14 cellular contexts compared by ENCODE assay signal in genomic region chr1:53942149-53942957, GRCh38. TPM values are rescaled to one million over a fixed set of nuclear protein-coding genes. Genes with fewer than 3 reads are reported as not detected.
A peak's percentile ranks its signal among the peaks of the same experiment; 100 is the strongest.
DNase-seq lines count a peak whose midpoint lies in the region; ATAC-seq and TF ChIP-seq lines count a peak whose summit lies in the region.
"Had no signal": no experiment of that assay in that cellular context is flagged by ENCODE, and none has a peak within 500 bp of the region (broad histone marks: within the 10 kb centered on the region; RNA-seq: fewer than 3 reads in every experiment).

No MANE protein-coding gene starts in this region.

- no peak overlapping the region for H3K27ac ChIP-seq in mammary epithelial cell (ENCODE audit: insufficient read depth, low read depth, low read length)
- H3K27ac ChIP-seq in breast epithelium, result no peak overlapping the region
- peak overlapping the region; percentile 82 for H3K27ac ChIP-seq in PC-9
- H3K27ac ChIP-seq in MM.1S (ENCODE audit: low read length), result no peak overlapping the region
- H3K27ac ChIP-seq: SJCRH30 had no signal

- H3K4me1 Mint-ChIP-seq in stimulated activated memory B cell treated with anti-CD40 and anti-IgM and Interleukin-4, amounts not matched to agents 10 μg/mL and 1 μg/mL and 100 μg/mL, for 72 hours, result peaks cover 44% of the 10 kb centered on the region

- peaks cover 20% of the 10 kb centered on the region for H3K36me3 Mint-ChIP-seq in stimulated activated memory B cell treated with anti-CD40 and anti-IgM and Interleukin-4, amounts not matched to agents 10 μg/mL and 1 μg/mL and 100 μg/mL, for 72 hours

- CTCF ChIA-PET in mammary epithelial cell (lab: Charles Lee; ENCODE audit: low non-redundant PET), result no interaction called here
- CTCF ChIA-PET in PC-9 (lab: Charles Lee), result interaction anchor here (1.1 kb wide), 1 partner anchor 49 kb away, joined by 3 read pairs; no protein-coding TSS in a partner anchor

- WGBS in mammary epithelial cell (ENCODE audit: low coverage, missing lambda C conversion rate), result 93% methylated on average over 7 of the region's 7 CpGs

- no peaks in the 10 kb centered on the region for H4K20me1 ChIP-seq in mammary epithelial cell (ENCODE audit: insufficient read depth, low read length)
- H4K20me1 ChIP-seq in PC-9 (ENCODE audit: insufficient read depth), result no peaks in the 10 kb centered on the region
- H4K20me1 ChIP-seq in MM.1S (ENCODE audit: insufficient read depth, low read length), result no peaks in the 10 kb centered on the region

- H3K4me2 ChIP-seq in mammary epithelial cell (ENCODE audit: insufficient read depth, low read depth, low read length) (no peak overlapping the region), PC-9 (peak overlapping the region; percentile 96), MM.1S (ENCODE audit: low read depth, low read length) (no peak overlapping the region)

- POLR2A ChIA-PET in PC-9 (lab: Charles Lee; ENCODE audit: unreplicated experiment), result interaction anchor here (0.5 to 0.6 kb wide), 6 partner anchors 32 to 477 kb away, joined by 3 to 4 read pairs (median 3); partner anchors contain the start of gene YIPF1

- H3K9me2 ChIP-seq in PC-9 (ENCODE audit: insufficient read depth) (no peaks in the 10 kb centered on the region), MM.1S (replicated peaks; ENCODE audit: insufficient read depth, low read length) (no peaks in the 10 kb centered on the region)

- H3K4me3 ChIP-seq in mammary epithelial cell (replicated peaks in 1 of 3; ENCODE audit: insufficient read depth in 1 of 3, low read depth in 2 of 3, low read length in 3 of 3), result no peak overlapping the region
- no peak overlapping the region for H3K4me3 ChIP-seq in breast epithelium
- no peak overlapping the region for H3K4me3 ChIP-seq in PC-9
- no peak overlapping the region for H3K4me3 ChIP-seq in choroid plexus epithelial cell (ENCODE audit: low read depth, low read length)
- H3K4me3 ChIP-seq in MM.1S (ENCODE audit: low read length), result no peak overlapping the region
- H3K4me3 ChIP-seq: lung, SJCRH30 had no signal

- H3K4me3 Mint-ChIP-seq in stimulated activated memory B cell treated with anti-CD40 and anti-IgM and Interleukin-4, amounts not matched to agents 10 μg/mL and 1 μg/mL and 100 μg/mL, for 72 hours, result no peak overlapping the region

- TF ChIP-seq POLR2A in breast epithelium (IDR thresholded peaks at IDR 0.05), result no peak

- dilution Hi-C loops in mammary epithelial cell (cut with HindIII; ENCODE audit: low sequenced_read_pairs), result no loop called here

- H2AFZ ChIP-seq in mammary epithelial cell (ENCODE audit: low read depth, low read length), result no peak overlapping the region
- H2AFZ ChIP-seq in PC-9, result no peak overlapping the region
- no peak overlapping the region for H2AFZ ChIP-seq in MM.1S (ENCODE audit: low read length)

- H3K9ac ChIP-seq in mammary epithelial cell (ENCODE audit: insufficient read depth, low read length) (no peak overlapping the region), MM.1S (ENCODE audit: low read length) (no peak overlapping the region)

- no TSS peak for BruUV-seq in mammary epithelial cell (replicated peaks; lab: Mats Ljungman, UMichigan)
- BruUV-seq in PC-9 (replicated peaks; lab: Mats Ljungman, UMichigan), result no TSS peak

- DNase-seq in mammary epithelial cell, result peak; percentile 58
- no peak for DNase-seq in breast epithelium (ENCODE audit: low spot score in 2 of 2)
- peak in 1 of 2 experiments; percentile 98 for DNase-seq in PC-9
- peak; percentile 30 for DNase-seq in choroid plexus epithelial cell (ENCODE audit: low read depth)
- no peak for DNase-seq in MM.1S
- DNase-seq in anterior cingulate cortex (lab: John Stamatoyannopoulos, UW), result no peak
- DNase-seq: activated CD4-positive, alpha-beta T cell treated with anti-CD3 and anti-CD28 coated beads, Interleukin-2, amount 50 U/mL, for 4 hours; naive thymus-derived CD8-positive, alpha-beta T cell; NCI-H1694; SJCRH30; T1000 had no signal

- TF ChIP-seq CTCF in mammary epithelial cell (conservative IDR thresholded peaks at IDR 0.05 in 1 of 2, IDR thresholded peaks at IDR 0.05 in 1 of 2; ENCODE audit: extremely low read depth in 1 of 2, insufficient read depth in 1 of 2, low read depth in 1 of 2, low read length in 2 of 2), result no peak
- TF ChIP-seq CTCF in breast epithelium (IDR thresholded peaks at IDR 0.05), result no peak
- TF ChIP-seq CTCF in PC-9 (conservative IDR thresholded peaks at IDR 0.05), result no peak
- TF ChIP-seq CTCF in choroid plexus epithelial cell (conservative IDR thresholded peaks at IDR 0.05; ENCODE audit: low read depth, low read length), result no peak
- no peak for TF ChIP-seq CTCF in MM.1S (IDR thresholded peaks at IDR 0.05; ENCODE audit: low read length)

- no peak for ATAC-seq in stimulated activated memory B cell treated with anti-CD40 and anti-IgM and Interleukin-4, amounts not matched to agents 10 μg/mL and 1 μg/mL and 100 μg/mL, for 72 hours
- ATAC-seq: naive thymus-derived CD8-positive, alpha-beta T cell had no signal

- H3K27me3 ChIP-seq in mammary epithelial cell (ENCODE audit: insufficient read depth, low read length), result no peaks in the 10 kb centered on the region
- no peaks in the 10 kb centered on the region for H3K27me3 ChIP-seq in breast epithelium
- H3K27me3 ChIP-seq in PC-9 (ENCODE audit: insufficient read depth, low read depth), result no peaks in the 10 kb centered on the region
- no peaks in the 10 kb centered on the region for H3K27me3 ChIP-seq in MM.1S (replicated peaks; ENCODE audit: insufficient read depth, low read length)
- H3K27me3 ChIP-seq: SJCRH30 had no signal

- H3K27me3 Mint-ChIP-seq in stimulated activated memory B cell treated with anti-CD40 and anti-IgM and Interleukin-4, amounts not matched to agents 10 μg/mL and 1 μg/mL and 100 μg/mL, for 72 hours, result no peaks in the 10 kb centered on the region
- H3K27me3 Mint-ChIP-seq: naive thymus-derived CD8-positive, alpha-beta T cell had no signal

- H3K4me1 ChIP-seq in mammary epithelial cell (ENCODE audit: insufficient read depth, low read length) (peaks cover 14% of the 10 kb centered on the region), breast epithelium (no peaks in the 10 kb centered on the region), PC-9 (replicated peaks; ENCODE audit: insufficient read depth) (peaks cover 42% of the 10 kb centered on the region), MM.1S (ENCODE audit: low read length) (0 out of 2 replicates have a peak, but pooled peaks cover 6% of the 10 kb centered on the region)

- in situ Hi-C loops in mammary epithelial cell (cut with MboI; ENCODE audit: low sequenced_read_pairs in 2 of 2), result no loop called here

- H3F3A ChIP-seq in PC-9 (ENCODE audit: insufficient read depth, low read depth) (peaks cover 32% of the 10 kb centered on the region), MM.1S (ENCODE audit: insufficient read depth, low read length) (no peaks in the 10 kb centered on the region)

- H3K27ac Mint-ChIP-seq in stimulated activated memory B cell treated with anti-CD40 and anti-IgM and Interleukin-4, amounts not matched to agents 10 μg/mL and 1 μg/mL and 100 μg/mL, for 72 hours, result no peak overlapping the region

- intact Hi-C loops in mammary epithelial cell (cut with micrococcal nuclease), result no loop called here
- intact Hi-C loops in breast epithelium (cut with DNase I; ENCODE audit: low total_unique reads), result no loop called here
- intact Hi-C loops in PC-9 (cut with micrococcal nuclease; ENCODE audit: unreplicated experiment), result loop anchor here (2.0 to 10.0 kb wide), 2 partner anchors 110 to 942 kb away; partner anchors contain the start of genes DHCR24, TCEANC2 and TMEM59

- H3K9me3 ChIP-seq in mammary epithelial cell (replicated peaks; ENCODE audit: insufficient read depth, low read length) (no peaks in the 10 kb centered on the region), breast epithelium (no peaks in the 10 kb centered on the region), PC-9 (ENCODE audit: insufficient read depth, low read depth) (no peaks in the 10 kb centered on the region), MM.1S (replicated peaks; ENCODE audit: insufficient read depth, low read length) (no peaks in the 10 kb centered on the region)
- H3K9me3 ChIP-seq: SJCRH30 had no signal

- H3K9me3 Mint-ChIP-seq in stimulated activated memory B cell treated with anti-CD40 and anti-IgM and Interleukin-4, amounts not matched to agents 10 μg/mL and 1 μg/mL and 100 μg/mL, for 72 hours, result no peaks in the 10 kb centered on the region
- H3K9me3 Mint-ChIP-seq: naive thymus-derived CD8-positive, alpha-beta T cell had no signal

- H3K36me3 ChIP-seq in mammary epithelial cell (ENCODE audit: insufficient read depth, low read length) (no peaks in the 10 kb centered on the region), breast epithelium (no peaks in the 10 kb centered on the region), PC-9 (ENCODE audit: low read depth) (peaks cover 22% of the 10 kb centered on the region), MM.1S (replicated peaks; ENCODE audit: insufficient read depth, low read length) (peaks cover 3% of the 10 kb centered on the region; the same call in 1 of the 2 replicates)

- H3K79me2 ChIP-seq in mammary epithelial cell (ENCODE audit: insufficient read depth, low read length) (peaks cover 49% of the 10 kb centered on the region), PC-9 (ENCODE audit: low read depth) (peaks cover 42% of the 10 kb centered on the region), MM.1S (ENCODE audit: low read length) (peaks cover 40% of the 10 kb centered on the region)

RNA-seq across cellular contexts. Expression of gene IFT25, which starts 3.1 kb away (rescaled TPM):
- 10 to 100 TPM; 14.3 to 33.7 TPM for total RNA-seq in mammary epithelial cell
- 20.7 TPM for polyA plus RNA-seq in mammary epithelial cell
- polyA minus RNA-seq in mammary epithelial cell, result 14.2 TPM
- 10 to 100 TPM; 20.8 to 27.7 (median 23.3) TPM for total RNA-seq in breast epithelium
- 98.8 and 128 TPM in 2 replicates for total RNA-seq in PC-9 (2021)

RNA-seq across cellular contexts. Expression of gene LRRC42, which starts 3.8 kb away (rescaled TPM):
- total RNA-seq in mammary epithelial cell, result 10 to 100 TPM; 43.7 to 61.0 TPM
- polyA plus RNA-seq in mammary epithelial cell, result 53.4 TPM
- 39.4 TPM for polyA minus RNA-seq in mammary epithelial cell
- 10 to 100 TPM; 11.2 to 20.0 (median 17.7) TPM for total RNA-seq in breast epithelium
- total RNA-seq in PC-9 (2021), result 78.7 and 82.7 TPM in 2 replicates

RNA-seq across cellular contexts. Expression of gene DIO1, which starts 48.4 kb away (rescaled TPM):
- total RNA-seq in mammary epithelial cell (not detected), breast epithelium (1 to 10 TPM in 1 of 3 donors, under 1 TPM in 1, not detected in 1; 0.59 to 8.2 TPM), PC-9 (2021) (not detected in 2 replicates)
- not detected for polyA plus RNA-seq in mammary epithelial cell
- not detected for polyA minus RNA-seq in mammary epithelial cell
- total RNA-seq: glomerular endothelial cell; naive thymus-derived CD8-positive, alpha-beta T cell; SJCRH30 had no signal
- polyA plus RNA-seq: naive thymus-derived CD8-positive, alpha-beta T cell had no signal

RNA-seq across cellular contexts. Expression of gene YIPF1, which starts 52.8 kb away (rescaled TPM):
- total RNA-seq in mammary epithelial cell, result 10 to 100 TPM; 21.6 to 24.8 TPM
- 24.8 TPM for polyA plus RNA-seq in mammary epithelial cell
- 56.8 TPM for polyA minus RNA-seq in mammary epithelial cell
- total RNA-seq in breast epithelium, result 10 to 100 TPM; 21.3 to 43.6 (median 40.7) TPM
- 23.3 and 26.1 TPM in 2 replicates for total RNA-seq in PC-9 (2021)

Comparison
In these comparisons a context has a peak if more than half of its experiments do, and no peak if none do; other contexts are left out.
1. DNase-seq: peak in mammary epithelial cell (single experiment) and choroid plexus epithelial cell (single experiment); none in breast epithelium (0 of 2), MM.1S (single experiment) and anterior cingulate cortex (0 of 58).